In the genomic region with DNA sequence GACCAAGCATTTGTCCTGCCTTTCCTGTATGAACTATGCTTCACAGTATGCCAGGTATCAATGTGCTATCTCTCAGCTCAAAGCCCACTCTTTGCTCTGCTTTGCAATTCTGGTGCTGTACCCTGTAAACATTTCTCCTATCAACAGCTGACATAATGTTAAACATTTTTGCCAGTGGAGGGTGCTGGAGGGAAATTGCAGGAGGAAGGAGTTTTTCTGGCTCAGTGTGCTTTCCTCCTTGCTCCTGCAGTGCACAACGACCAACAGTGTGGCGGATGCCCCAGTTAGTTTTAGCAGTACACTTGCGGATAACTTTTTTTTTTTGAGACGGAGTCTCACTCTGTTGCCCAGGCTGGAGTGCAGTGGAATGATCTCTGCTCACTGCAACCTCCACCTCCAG, we compare ENCODE assay signal across 14 cellular contexts.
DNase-seq lines count a peak whose midpoint lies in the region; ATAC-seq and TF ChIP-seq lines count a peak whose summit lies in the region.
"Had no signal": no experiment of that assay in that cellular context is flagged by ENCODE, and none has a peak within 500 bp of the region (broad histone marks: within the 10 kb centered on the region; RNA-seq: fewer than 3 reads in every experiment).

No MANE protein-coding gene starts in this region.

- TF ChIP-seq CTCF in DND-41 (IDR thresholded peaks at IDR 0.05; ENCODE audit: borderline replicate concordance, extremely low read depth, low read length, poor library complexity, severe bottlenecking), result peak; percentile 19
- peak; percentile 2 for TF ChIP-seq CTCF in cardiac fibroblast (IDR thresholded peaks at IDR 0.05; ENCODE audit: low read depth, low read length)

- no peak for TF ChIP-seq EP300 in Ishikawa (IDR thresholded peaks at IDR 0.05; ENCODE audit: borderline replicate concordance)

- H3K9me3 ChIP-seq in DND-41 (ENCODE audit: insufficient read depth, low read length, severe bottlenecking) (no peaks in the 10 kb centered on the region), mesenchymal stem cell (ENCODE audit: control insufficient read depth, low read length) (peaks cover under 1% of the 10 kb centered on the region)
- H3K9me3 ChIP-seq: ovary, testis had no signal

- H3K9ac ChIP-seq in DND-41 (ENCODE audit: low read depth, low read length), result no peak overlapping the region
- no peak overlapping the region for H3K9ac ChIP-seq in mesenchymal stem cell (ENCODE audit: low read length)

- H2BK12ac ChIP-seq in mesenchymal stem cell (ENCODE audit: low read length in 2 of 2), result no peak overlapping the region

- no peak overlapping the region for H3K18ac ChIP-seq in mesenchymal stem cell (ENCODE audit: low read depth in 1 of 2, low read length in 2 of 2)

- H3K4me2 ChIP-seq in DND-41 (ENCODE audit: insufficient read depth, low read length), result no peak overlapping the region
- no peak overlapping the region for H3K4me2 ChIP-seq in mesenchymal stem cell (ENCODE audit: low read length, poor library complexity, severe bottlenecking)

- 0 out of 3 replicates have a peak, but pooled peaks have one; percentile 14 for ATAC-seq in DND-41 (ENCODE audit: insufficient read depth, low read depth)
- no peak for ATAC-seq in GM18909 (IDR thresholded peaks at IDR 0.05; ENCODE audit: poor library complexity, unreplicated experiment)
- ATAC-seq in HG03520 (IDR thresholded peaks at IDR 0.05; ENCODE audit: unreplicated experiment), result no peak
- ATAC-seq: Panc1, T-helper 17 cell had no signal

- H3K4me1 ChIP-seq in DND-41 (ENCODE audit: insufficient read depth, low read length) (no peaks in the 10 kb centered on the region), mesenchymal stem cell (ENCODE audit: control insufficient read depth, insufficient read depth, low read depth, low read length) (peaks cover 2% of the 10 kb centered on the region)
- H3K4me1 ChIP-seq: esophagus muscularis mucosa, testis had no signal

- no peak overlapping the region for H2AK5ac ChIP-seq in mesenchymal stem cell (ENCODE audit: low read length, severe bottlenecking)

- DNase-seq in DND-41 (no peak), cardiac fibroblast (ENCODE audit: low read depth in 2 of 2) (no peak), mesenchymal stem cell (no peak), NCI-H2171 (lab: John Stamatoyannopoulos, UW) (no peak)
- DNase-seq: activated CD4-positive, alpha-beta memory T cell treated with anti-CD3 and anti-CD28 coated beads for 36 hours; activated gamma-delta T cell; ovary; T-helper 17 cell; testis had no signal

- H3K23ac ChIP-seq in mesenchymal stem cell (ENCODE audit: low read length in 2 of 2), result no peak overlapping the region

- H3K79me2 ChIP-seq in DND-41 (ENCODE audit: insufficient read depth, low read length), result no peaks in the 10 kb centered on the region

- H4K8ac ChIP-seq in mesenchymal stem cell (ENCODE audit: low read length), result peak overlapping the region; percentile 71

- TF ChIP-seq RAD21 in Ishikawa (IDR thresholded peaks at IDR 0.05; ENCODE audit: low read depth), result peak; percentile 53

- H2AFZ ChIP-seq in DND-41 (ENCODE audit: low read depth, low read length), result no peak overlapping the region
- H2AFZ ChIP-seq in mesenchymal stem cell (ENCODE audit: low read depth, low read length), result no peak overlapping the region

- no peak overlapping the region for H4K91ac ChIP-seq in mesenchymal stem cell (ENCODE audit: low read length)

- H3K4ac ChIP-seq in mesenchymal stem cell (ENCODE audit: low read depth in 1 of 2, low read length in 2 of 2), result no peak overlapping the region

- no peak overlapping the region for H2BK15ac ChIP-seq in mesenchymal stem cell (ENCODE audit: low read depth, poor library complexity, severe bottlenecking)

- no peak overlapping the region for H2BK5ac ChIP-seq in mesenchymal stem cell (ENCODE audit: low read depth, low read length, poor library complexity, severe bottlenecking)

- no peak overlapping the region for H3K14ac ChIP-seq in mesenchymal stem cell (ENCODE audit: low read length in 2 of 2)

- no peaks in the 10 kb centered on the region for H3K79me1 ChIP-seq in mesenchymal stem cell (replicated peaks; ENCODE audit: low read length, poor library complexity, severe bottlenecking)

- H3K27me3 ChIP-seq in DND-41 (ENCODE audit: insufficient read depth, low read length, poor library complexity) (no peaks in the 10 kb centered on the region), mesenchymal stem cell (ENCODE audit: control insufficient read depth in 1 of 2, insufficient read depth in 1 of 2, low read length in 2 of 2) (peaks cover 0 to 15% of the 10 kb centered on the region in 2 experiments)
- H3K27me3 ChIP-seq: esophagus muscularis mucosa, ovary, testis had no signal

- 81% methylated on average over 4 of the region's 4 CpGs for WGBS in mesenchymal stem cell

- H3K27ac ChIP-seq in DND-41 (ENCODE audit: low read length) (no peak overlapping the region), mesenchymal stem cell (ENCODE audit: low read length, poor library complexity, severe bottlenecking) (no peak overlapping the region)
- H3K27ac ChIP-seq: esophagus muscularis mucosa, ovary, testis had no signal

- H3K4me3 ChIP-seq in DND-41 (ENCODE audit: low read depth in 1 of 2, low read length in 2 of 2) (no peak overlapping the region), cardiac fibroblast (replicated peaks in 1 of 2; ENCODE audit: low read depth in 2 of 2, low read length in 2 of 2) (no peak overlapping the region), mesenchymal stem cell (ENCODE audit: insufficient read depth in 1 of 2, low read depth in 1 of 2, low read length in 2 of 2) (no peak overlapping the region)
- H3K4me3 ChIP-seq: esophagus muscularis mucosa, ovary, testis had no signal

- H2BK120ac ChIP-seq in mesenchymal stem cell (ENCODE audit: low read depth, low read length), result no peak overlapping the region

- no peaks in the 10 kb centered on the region for H3K36me3 ChIP-seq in DND-41 (ENCODE audit: insufficient read depth, low read length)
- H3K36me3 ChIP-seq in mesenchymal stem cell (ENCODE audit: control insufficient read depth in 1 of 2, insufficient read depth in 2 of 2, low read depth in 1 of 2, low read length in 2 of 2), result no peaks in the 10 kb centered on the region
- H3K36me3 ChIP-seq: esophagus muscularis mucosa, ovary had no signal

- H4K20me1 ChIP-seq in DND-41 (ENCODE audit: insufficient read depth, low read length), result no peaks in the 10 kb centered on the region

TF ChIP-seq in Ishikawa, 13 proteins besides CTCF, POLR2A, EP300 and RAD21:
- TF ChIP-seq, protein P1, sequence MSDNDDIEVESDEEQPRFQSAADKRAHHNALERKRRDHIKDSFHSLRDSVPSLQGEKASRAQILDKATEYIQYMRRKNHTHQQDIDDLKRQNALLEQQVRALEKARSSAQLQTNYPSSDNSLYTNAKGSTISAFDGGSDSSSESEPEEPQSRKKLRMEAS (IDR thresholded peaks at IDR 0.05), result no peak
- peak; percentile 63 for TF ChIP-seq TEAD4 (IDR thresholded peaks at IDR 0.05)
